In genomic region chr12:20625531-20625930, GRCh38 we compare ENCODE assay signal across 21 cellular contexts.
DNase-seq lines count a peak whose midpoint lies in the region; TF ChIP-seq lines count a peak whose summit lies in the region.
"Had no signal": no experiment of that assay in that cellular context is flagged by ENCODE, and none has a peak within 500 bp of the region (broad histone marks: within the 10 kb centered on the region; RNA-seq: fewer than 3 reads in every experiment).

No MANE protein-coding gene starts in this region.

- DNase-seq in EH (ENCODE audit: low read depth) (peak; percentile 65), dedifferentiated amniotic fluid mesenchymal stem cell (ENCODE audit: extremely low spot score) (peak; percentile 79), fibroblast of gingiva (ENCODE audit: low read depth) (peak; percentile 72), osteocyte (ENCODE audit: extremely low spot score, unreplicated experiment) (no peak), esophagus muscularis mucosa (ENCODE audit: extremely low spot score) (no peak), HK-2 (ENCODE audit: unreplicated experiment) (no peak), OCI-M1 (lab: John Stamatoyannopoulos, UW) (no peak)
- DNase-seq: AML-193; Caco-2; Calu3; CD4-positive, alpha-beta T cell; CD8-positive, alpha-beta T cell; DMS79 treated with DMSO at 0.1 percent for 48 hours; EL; GDM1 had no signal

- H3K27me3 Mint-ChIP-seq in osteocyte (ENCODE audit: unreplicated experiment): no peaks in the 10 kb centered on the region
- H3K27me3 Mint-ChIP-seq: B cell; CD4-positive, alpha-beta T cell had no signal

- H3K27ac ChIP-seq in esophagus muscularis mucosa (replicated peaks in 1 of 4): no peak overlapping the region
- H3K27ac ChIP-seq: 22Rv1; BLaER1 treated with 17β-estradiol and CSF1 and Interleukin-3, amounts not matched to agents 10 nM and 100 nM; C4-2B had no signal

- H3K4me3 ChIP-seq in esophagus muscularis mucosa: no peak overlapping the region
- H3K4me3 ChIP-seq: A549; BLaER1 treated with 17β-estradiol and CSF1 and Interleukin-3, amounts not matched to agents 10 nM and 100 nM; GM12878 had no signal

- peaks cover 0 to 25% (median 8%) of the 10 kb centered on the region in 4 donors for H3K36me3 ChIP-seq in esophagus muscularis mucosa
- H3K36me3 ChIP-seq: BLaER1 treated with 17β-estradiol and CSF1 and Interleukin-3, amounts not matched to agents 10 nM and 100 nM had no signal

- peaks cover 19 to 49% (median 39%) of the 10 kb centered on the region in 4 donors for H3K4me1 ChIP-seq in esophagus muscularis mucosa

- no peak for TF ChIP-seq EP300 in esophagus muscularis mucosa (IDR thresholded peaks at IDR 0.05)

- no peaks in the 10 kb centered on the region for H3K27me3 ChIP-seq in esophagus muscularis mucosa
- H3K27me3 ChIP-seq: BLaER1 treated with 17β-estradiol and CSF1 and Interleukin-3, amounts not matched to agents 10 nM and 100 nM had no signal

- intact Hi-C loops in esophagus muscularis mucosa (cut with DNase I): no loop called here

- H3K9me3 ChIP-seq in esophagus muscularis mucosa: no peaks in the 10 kb centered on the region
- H3K9me3 ChIP-seq: A549; BLaER1 treated with 17β-estradiol and CSF1 and Interleukin-3, amounts not matched to agents 10 nM and 100 nM; Caco-2 had no signal

- H3K27ac Mint-ChIP-seq in osteocyte (ENCODE audit: unreplicated experiment): peak overlapping the region; percentile 75
- H3K27ac Mint-ChIP-seq: B cell; CD4-positive, alpha-beta T cell; CD8-positive, alpha-beta T cell had no signal

- H3K9me3 Mint-ChIP-seq in osteocyte (ENCODE audit: unreplicated experiment): no peaks in the 10 kb centered on the region
- H3K9me3 Mint-ChIP-seq: CD4-positive, alpha-beta T cell; CD8-positive, alpha-beta T cell had no signal

- TF ChIP-seq POLR2A in esophagus muscularis mucosa (IDR thresholded peaks at IDR 0.05; ENCODE audit: low read depth): no peak

- TF ChIP-seq CTCF in osteocyte (IDR thresholded peaks at IDR 0.05) (no peak), esophagus muscularis mucosa (IDR thresholded peaks at IDR 0.05) (no peak)

- peaks cover 68% of the 10 kb centered on the region for H3K4me1 Mint-ChIP-seq in osteocyte (ENCODE audit: unreplicated experiment)
- H3K4me1 Mint-ChIP-seq: B cell had no signal

- H3K4me3 Mint-ChIP-seq in osteocyte (ENCODE audit: unreplicated experiment): no peak overlapping the region
- H3K4me3 Mint-ChIP-seq: B cell; CD4-positive, alpha-beta T cell; CD8-positive, alpha-beta T cell had no signal

- WGBS in esophagus muscularis mucosa: 66% methylated on average over 2 of the region's 2 CpGs

- peaks cover 25% of the 10 kb centered on the region for H3K36me3 Mint-ChIP-seq in osteocyte (ENCODE audit: unreplicated experiment)
- H3K36me3 Mint-ChIP-seq: CD8-positive, alpha-beta T cell had no signal

Comparison
In these comparisons a context has a peak if more than half of its experiments do, and no peak if none do; other contexts are left out.
1. DNase-seq: peak in EH (single experiment), dedifferentiated amniotic fluid mesenchymal stem cell (single experiment) and fibroblast of gingiva (single experiment); none in osteocyte (single experiment), esophagus muscularis mucosa (single experiment), HK-2 (single experiment) and OCI-M1 (single experiment).